Comparison of ENCODE assay signal across 34 cellular contexts in genomic region chr20:10286356-10286755, GRCh38.
"Had no signal": no experiment of that assay in that cellular context is flagged by ENCODE, and none has a peak within 500 bp of the region (broad histone marks: within the 10 kb centered on the region; RNA-seq: fewer than 3 reads in every experiment).

No MANE protein-coding gene starts in this region.

- H3K9me3 Mint-ChIP-seq: mesothelial cell of epicardium; natural killer cell; nephron progenitor cell; stimulated activated naive B cell treated with anti-CD40 and anti-IgM and Interleukin-4, amounts not matched to agents 10 μg/mL and 1 μg/mL and 100 μg/mL, for 72 hours had no signal

- ATAC-seq: heart right ventricle; left colon; left lung; lower lobe of right lung; natural killer cell; pancreas; right cardiac atrium; sciatic nerve; stimulated activated naive B cell treated with anti-CD40 and anti-IgM and Interleukin-4, amounts not matched to agents 10 μg/mL and 1 μg/mL and 100 μg/mL, for 72 hours; stimulated activated naive CD8-positive, alpha-beta T cell treated with anti-CD3 and anti-CD28 coated beads, Interleukin-15, Interleukin-2, amounts not matched to agents 100 U/mL and 50 U/mL, for 24 hours; upper lobe of right lung had no signal

- H3K4me1 ChIP-seq: heart right ventricle, left lung, lower lobe of right lung, pancreas, prostate gland, stomach, testis, thyroid gland, transverse colon, upper lobe of right lung had no signal

- DNase-seq: heart right ventricle; immature natural killer cell; kidney; left colon; left lung; lower lobe of right lung; mammary epithelial cell; mesenchymal stem cell; naive B cell; natural killer cell; nephron progenitor cell; nucleus accumbens; posterior cingulate gyrus; retina; right cardiac atrium; stimulated activated CD4-positive, alpha-beta T cell treated with anti-CD3 and anti-CD28 coated beads, Interleukin-12 subunit alpha, Interleukin-12 subunit beta, amount 100 ng/mL, for 4 hours; stimulated activated CD4-positive, alpha-beta T cell treated with anti-CD3 and anti-CD28 coated beads, Interleukin-15, amount 100 ng/mL, for 24 hours; stimulated activated CD4-positive, alpha-beta T cell treated with anti-CD3 and anti-CD28 coated beads, Interleukin-2, amount 100 ng/mL, for 24 hours; stimulated activated CD4-positive, alpha-beta T cell treated with anti-CD3 and anti-CD28 coated beads, Interleukin-4, amount 100 ng/mL, for 1 hour; stimulated activated naive B cell treated with anti-CD40 and anti-IgM and Interleukin-4, amounts not matched to agents 10 μg/mL and 1 μg/mL and 100 μg/mL, for 72 hours; stimulated activated naive CD8-positive, alpha-beta T cell treated with anti-CD3 and anti-CD28 coated beads, Interleukin-15, Interleukin-2, amounts not matched to agents 100 U/mL and 50 U/mL, for 24 hours; stomach; testis; thyroid gland; transverse colon; upper lobe of right lung had no signal

- H3K36me3 ChIP-seq: heart right ventricle, left lung, lower lobe of right lung, pancreas, prostate gland, stomach, thyroid gland, transverse colon, upper lobe of right lung had no signal

- H3K36me3 Mint-ChIP-seq: mesothelial cell of epicardium; naive B cell; natural killer cell; stimulated activated naive B cell treated with anti-CD40 and anti-IgM and Interleukin-4, amounts not matched to agents 10 μg/mL and 1 μg/mL and 100 μg/mL, for 72 hours had no signal

- H3K27ac ChIP-seq: heart right ventricle, hepatocyte, left lung, lower lobe of right lung, pancreas, prostate gland, skin epidermis, stomach, testis, thyroid gland, transverse colon, upper lobe of right lung had no signal

- H3K4me3 ChIP-seq: heart right ventricle, hepatocyte, left lung, lower lobe of right lung, pancreas, prostate gland, skin epidermis, stomach, testis, thyroid gland, transverse colon, upper lobe of right lung had no signal

- H2AFZ ChIP-seq: hepatocyte had no signal

- FAIRE-seq: islet of Langerhans, kidney, pancreas, urothelium cell line had no signal

- H3K79me2 ChIP-seq: hepatocyte had no signal

- H3K9me3 ChIP-seq: heart right ventricle, left lung, lower lobe of right lung, pancreas, prostate gland, stomach, testis, thyroid gland, transverse colon, upper lobe of right lung had no signal

- H3K27ac Mint-ChIP-seq: immature natural killer cell; mesothelial cell of epicardium; naive B cell; natural killer cell; nephron progenitor cell; stimulated activated naive B cell treated with anti-CD40 and anti-IgM and Interleukin-4, amounts not matched to agents 10 μg/mL and 1 μg/mL and 100 μg/mL, for 72 hours had no signal

- H3K4me1 Mint-ChIP-seq: immature natural killer cell; naive B cell; natural killer cell; stimulated activated naive B cell treated with anti-CD40 and anti-IgM and Interleukin-4, amounts not matched to agents 10 μg/mL and 1 μg/mL and 100 μg/mL, for 72 hours had no signal

- H3K4me2 ChIP-seq: hepatocyte had no signal

- H3K4me3 Mint-ChIP-seq: immature natural killer cell; mesothelial cell of epicardium; naive B cell; natural killer cell; nephron progenitor cell; stimulated activated naive B cell treated with anti-CD40 and anti-IgM and Interleukin-4, amounts not matched to agents 10 μg/mL and 1 μg/mL and 100 μg/mL, for 72 hours had no signal

- H3K27me3 ChIP-seq: hepatocyte, left lung, pancreas, stomach, testis, thyroid gland, transverse colon, upper lobe of right lung had no signal
